12 cellular contexts compared by ENCODE assay signal in genomic region chr14:72644038-72644437, GRCh38.
DNase-seq lines count a peak whose midpoint lies in the region; ATAC-seq and TF ChIP-seq lines count a peak whose summit lies in the region.
"Had no signal": no experiment of that assay in that cellular context is flagged by ENCODE, and none has a peak within 500 bp of the region (broad histone marks: within the 10 kb centered on the region; RNA-seq: fewer than 3 reads in every experiment).

No MANE protein-coding gene starts in this region.

- H3K56ac ChIP-seq in mesendoderm (ENCODE audit: low read length), result no peak overlapping the region

- H3K9ac ChIP-seq in smooth muscle cell (ENCODE audit: low read depth) (peak overlapping the region; percentile 56), mesendoderm (ENCODE audit: low read length) (no peak overlapping the region)

- no peak overlapping the region for H4K8ac ChIP-seq in mesendoderm (ENCODE audit: low read depth, low read length)

- H3K9me3 Mint-ChIP-seq in HFFc6, result peaks cover 15% of the 10 kb centered on the region
- H3K9me3 Mint-ChIP-seq in glutamatergic neuron (ENCODE audit: unreplicated experiment), result peaks cover 15% of the 10 kb centered on the region

- DNase-seq in HFFc6 (no peak), SJSA1 (ENCODE audit: low read depth in 1 of 2, low spot score in 2 of 2) (no peak), glutamatergic neuron (peak; percentile 34), smooth muscle cell (lab: John Stamatoyannopoulos, UW; ENCODE audit: unreplicated experiment) (no peak), mesendoderm (no peak)
- DNase-seq in effector memory CD4-positive, alpha-beta T cell, result no peak
- DNase-seq: NCI-H1436 treated with DMSO at 0.1 percent for 48 hours, NCI-H2227 treated with DMSO at 0.1 percent for 48 hours had no signal

- TF ChIP-seq CTCF in HFFc6 (IDR thresholded peaks at IDR 0.05) (no peak), glutamatergic neuron (IDR thresholded peaks at IDR 0.05; ENCODE audit: partially characterized antibody, unreplicated experiment) (no peak), smooth muscle cell (IDR thresholded peaks at IDR 0.05; ENCODE audit: borderline replicate concordance, insufficient read depth, poor library complexity, severe bottlenecking) (no peak)

- no peak overlapping the region for H4K5ac ChIP-seq in mesendoderm (ENCODE audit: low read length)

- H3K4me3 Mint-ChIP-seq in HFFc6, result no peak overlapping the region
- H3K4me3 Mint-ChIP-seq in glutamatergic neuron (ENCODE audit: unreplicated experiment), result peak overlapping the region; percentile 48
- H3K4me3 Mint-ChIP-seq: activated naive CD8-positive, alpha-beta T cell; activated T-helper 1 cell treated with anti-CD3 and anti-CD28 coated beads, Interleukin-12 subunit alpha, Interleukin-12 subunit beta, Interleukin-2, Interleukin-4 antibody, amounts not matched to agents 30 ng/mL and 10 ng/mL and 1 ng/mL, durations not matched to agents 14 hours and 24 hours and 36 hours; mesothelial cell of epicardium had no signal

- H3K9me3 ChIP-seq in SJSA1 (replicated peaks) (0 out of 2 replicates have a peak, but pooled peaks cover 3% of the 10 kb centered on the region), smooth muscle cell (replicated peaks; ENCODE audit: low read depth) (no peaks in the 10 kb centered on the region)
- H3K9me3 ChIP-seq in effector memory CD4-positive, alpha-beta T cell (ENCODE audit: control insufficient read depth, low read length), result no peaks in the 10 kb centered on the region

- no peaks in the 10 kb centered on the region for H3K27me3 ChIP-seq in SJSA1 (replicated peaks)
- H3K27me3 ChIP-seq in smooth muscle cell (ENCODE audit: low read depth), result no peaks in the 10 kb centered on the region
- no peaks in the 10 kb centered on the region for H3K27me3 ChIP-seq in mesendoderm (ENCODE audit: insufficient read depth, low read length, poor library complexity)
- H3K27me3 ChIP-seq in effector memory CD4-positive, alpha-beta T cell (replicated peaks; ENCODE audit: control insufficient read depth, insufficient read depth, low read length, poor library complexity, severe bottlenecking), result no peaks in the 10 kb centered on the region

- H3K79me1 ChIP-seq in mesendoderm (ENCODE audit: low read length), result no peaks in the 10 kb centered on the region

- no peak overlapping the region for H2BK120ac ChIP-seq in mesendoderm (ENCODE audit: low read depth, low read length)

- H3K4me1 ChIP-seq in SJSA1 (replicated peaks) (peaks cover 40% of the 10 kb centered on the region), smooth muscle cell (ENCODE audit: low read depth) (no peaks in the 10 kb centered on the region), mesendoderm (ENCODE audit: control insufficient read depth, low read depth, low read length) (no peaks in the 10 kb centered on the region)
- no peaks in the 10 kb centered on the region for H3K4me1 ChIP-seq in effector memory CD4-positive, alpha-beta T cell (ENCODE audit: control insufficient read depth, insufficient read depth, low read length, poor library complexity, severe bottlenecking)

- no peak overlapping the region for H3K23ac ChIP-seq in mesendoderm (ENCODE audit: low read length)

- H2BK5ac ChIP-seq in mesendoderm (ENCODE audit: low read length), result no peak overlapping the region

- H3K27me3 Mint-ChIP-seq in HFFc6 (ENCODE audit: insufficient read depth) (peaks cover 5% of the 10 kb centered on the region; the same call in 1 of the 2 replicates), glutamatergic neuron (ENCODE audit: unreplicated experiment) (peaks cover 8% of the 10 kb centered on the region)
- H3K27me3 Mint-ChIP-seq: activated naive CD8-positive, alpha-beta T cell had no signal

- no peak for ATAC-seq in HG02610 (IDR thresholded peaks at IDR 0.05; ENCODE audit: unreplicated experiment)

- no peaks in the 10 kb centered on the region for H3K36me3 ChIP-seq in SJSA1
- no peaks in the 10 kb centered on the region for H3K36me3 ChIP-seq in smooth muscle cell (ENCODE audit: low read depth)
- no peaks in the 10 kb centered on the region for H3K36me3 ChIP-seq in mesendoderm (ENCODE audit: control insufficient read depth, insufficient read depth, low read length)
- no peaks in the 10 kb centered on the region for H3K36me3 ChIP-seq in effector memory CD4-positive, alpha-beta T cell (ENCODE audit: control insufficient read depth, insufficient read depth, low read length)

- no peak overlapping the region for H3K18ac ChIP-seq in mesendoderm (ENCODE audit: low read length)

- H3F3A ChIP-seq in smooth muscle cell (ENCODE audit: low read depth), result no peaks in the 10 kb centered on the region

- H3K36me3 Mint-ChIP-seq in HFFc6 (ENCODE audit: low read depth), result peaks cover 22% of the 10 kb centered on the region
- peaks cover 16% of the 10 kb centered on the region for H3K36me3 Mint-ChIP-seq in glutamatergic neuron (ENCODE audit: unreplicated experiment)
- H3K36me3 Mint-ChIP-seq: activated naive CD8-positive, alpha-beta T cell; mesothelial cell of epicardium had no signal

- H3K4ac ChIP-seq in mesendoderm (ENCODE audit: low read depth, low read length), result no peak overlapping the region

- peak overlapping the region; percentile 61 for H3K4me2 ChIP-seq in smooth muscle cell
- H3K4me2 ChIP-seq in mesendoderm (ENCODE audit: low read length), result no peak overlapping the region

- H3K4me3 ChIP-seq in SJSA1 (no peak overlapping the region), smooth muscle cell (no peak overlapping the region), mesendoderm (ENCODE audit: low read length) (no peak overlapping the region)
- no peak overlapping the region for H3K4me3 ChIP-seq in effector memory CD4-positive, alpha-beta T cell (ENCODE audit: insufficient read depth, low read depth, low read length, poor library complexity, severe bottlenecking)

- no peak overlapping the region for H2AFZ ChIP-seq in smooth muscle cell (ENCODE audit: low read depth)

- no peak overlapping the region for H2BK15ac ChIP-seq in mesendoderm (replicated peaks; ENCODE audit: low read depth)

- peaks cover 45% of the 10 kb centered on the region for H3K4me1 Mint-ChIP-seq in HFFc6 (ENCODE audit: low read depth)
- peaks cover 11% of the 10 kb centered on the region for H3K4me1 Mint-ChIP-seq in glutamatergic neuron (ENCODE audit: low read depth, unreplicated experiment)
- H3K4me1 Mint-ChIP-seq: mesothelial cell of epicardium had no signal

- H3K27ac Mint-ChIP-seq in HFFc6 (peak overlapping the region; percentile 87), glutamatergic neuron (ENCODE audit: unreplicated experiment) (peak overlapping the region; percentile 93)
- H3K27ac Mint-ChIP-seq: activated naive CD8-positive, alpha-beta T cell; activated T-helper 1 cell treated with anti-CD3 and anti-CD28 coated beads, Interleukin-12 subunit alpha, Interleukin-12 subunit beta, Interleukin-2, Interleukin-4 antibody, amounts not matched to agents 30 ng/mL and 10 ng/mL and 1 ng/mL, durations not matched to agents 14 hours and 24 hours and 36 hours; mesothelial cell of epicardium had no signal

- H3K27ac ChIP-seq in SJSA1, result peak overlapping the region; percentile 77
- peak overlapping the region; percentile 94 for H3K27ac ChIP-seq in smooth muscle cell (ENCODE audit: low read depth)
- no peak overlapping the region for H3K27ac ChIP-seq in mesendoderm (ENCODE audit: low read depth, low read length)
- H3K27ac ChIP-seq in effector memory CD4-positive, alpha-beta T cell (ENCODE audit: insufficient read depth, low read length, poor library complexity, severe bottlenecking), result no peak overlapping the region

- H3K79me2 ChIP-seq in smooth muscle cell (ENCODE audit: low read depth) (no peaks in the 10 kb centered on the region), mesendoderm (ENCODE audit: control insufficient read depth, insufficient read depth, low read length) (no peaks in the 10 kb centered on the region)

- H4K20me1 ChIP-seq in smooth muscle cell (ENCODE audit: low read depth), result no peaks in the 10 kb centered on the region

- 91% methylated on average over 6 of the region's 6 CpGs for WGBS in smooth muscle cell (ENCODE audit: low lambda C conversion rate)
- WGBS in mesendoderm (ENCODE audit: extremely low coverage, insufficient coverage, low lambda C conversion rate), result no CpG with 5 or more reads among the region's 6 CpGs

- no peak overlapping the region for H2AK5ac ChIP-seq in mesendoderm (ENCODE audit: low read length)

Comparison
In these comparisons a context has a peak if more than half of its experiments do, and no peak if none do; other contexts are left out.
1. H3K27ac ChIP-seq: peak in SJSA1 (single experiment) and smooth muscle cell (single experiment); none in mesendoderm (single experiment) and effector memory CD4-positive, alpha-beta T cell (single experiment).